In the genomic region with DNA sequence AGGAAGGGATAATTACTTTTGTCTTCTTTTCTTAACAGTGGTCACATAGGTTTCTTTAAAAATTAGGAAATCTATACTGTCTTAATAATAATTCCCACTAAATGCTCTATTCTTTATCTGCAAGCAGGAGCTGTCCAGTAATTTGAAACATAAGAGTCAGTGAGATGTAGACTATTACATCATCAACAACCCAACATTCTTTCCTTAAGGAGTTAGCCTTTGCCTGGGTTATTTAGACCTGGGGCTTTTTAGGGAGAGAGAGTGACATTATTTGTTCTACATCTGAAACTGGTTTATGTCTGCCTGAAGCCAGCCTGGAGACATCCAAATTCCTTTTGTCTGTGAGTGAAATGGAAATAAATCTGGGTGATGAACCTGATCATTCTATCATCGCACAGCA, we compare ENCODE assay signal across 24 cellular contexts.
A peak's percentile ranks its signal among the peaks of the same experiment; 100 is the strongest.
DNase-seq lines count a peak whose midpoint lies in the region; ATAC-seq, FAIRE-seq and TF ChIP-seq lines count a peak whose summit lies in the region.
"Had no signal": no experiment of that assay in that cellular context is flagged by ENCODE, and none has a peak within 500 bp of the region (broad histone marks: within the 10 kb centered on the region; RNA-seq: fewer than 3 reads in every experiment).

No MANE protein-coding gene starts in this region.

- CTCF ChIA-PET in HepG2 (lab: Yijun Ruan, JAX; ENCODE audit: low intra/inter-chr PET ratio, low total read pairs): no interaction called here

- DNase-seq in HepG2 (ENCODE audit: low spot score) (no peak), right lobe of liver (no peak), adipocyte (ENCODE audit: low read depth) (peak; percentile 56), fibroblast of peridontal ligament (ENCODE audit: extremely low read depth) (peak; percentile 8), right cardiac atrium (no peak), iPS-NIHi7 (ENCODE audit: extremely low spot score) (no peak), NCI-H446 treated with DMSO at 0.1 percent for 48 hours (lab: John Stamatoyannopoulos, UW) (no peak)
- DNase-seq: 8988T, DMS53, GF-D8, NCI-H1092 treated with DMSO at 0.1 percent for 48 hours, NCI-H1436 treated with DMSO at 0.1 percent for 48 hours, NCI-H1930, NCI-H226, NCI-H524, NCI-H774, Peyer's patch, SJCRH30, SW 1271 had no signal

- TF ChIP-seq POLR2A in HepG2 (IDR thresholded peaks at IDR 0.05; ENCODE audit: insufficient read depth in 1 of 2, low read depth in 2 of 2, low read length in 2 of 2): no peak
- no peak for TF ChIP-seq POLR2A in right lobe of liver (IDR thresholded peaks at IDR 0.05)

- no peaks in the 10 kb centered on the region for H3K27me3 ChIP-seq in HepG2 (ENCODE audit: control insufficient read depth in 1 of 2, insufficient read depth in 2 of 2, low read length in 2 of 2)
- H3K27me3 ChIP-seq in right lobe of liver: no peaks in the 10 kb centered on the region
- no peaks in the 10 kb centered on the region for H3K27me3 ChIP-seq in adipocyte (replicated peaks; ENCODE audit: control insufficient read depth, insufficient read depth, low read length)
- H3K27me3 ChIP-seq in right cardiac atrium (ENCODE audit: control insufficient read depth, insufficient read depth): no peaks in the 10 kb centered on the region
- H3K27me3 ChIP-seq: Peyer's patch, SJCRH30 had no signal

- H3K9me3 ChIP-seq in HepG2 (ENCODE audit: low read length): no peaks in the 10 kb centered on the region
- H3K9me3 ChIP-seq in right lobe of liver: no peaks in the 10 kb centered on the region
- H3K9me3 ChIP-seq in adipocyte (ENCODE audit: control insufficient read depth, low read length): no peaks in the 10 kb centered on the region
- no peaks in the 10 kb centered on the region for H3K9me3 ChIP-seq in right cardiac atrium (ENCODE audit: control insufficient read depth, low read length)
- H3K9me3 ChIP-seq: Peyer's patch, SJCRH30 had no signal

- no peak overlapping the region for H3K9ac ChIP-seq in HepG2 (ENCODE audit: insufficient read depth, low read depth, low read length)
- H3K9ac ChIP-seq in adipocyte (ENCODE audit: low read length): no peak overlapping the region
- H3K9ac ChIP-seq: KMS-11 had no signal

- no peak for TF ChIP-seq CTCF in HepG2 (CRISPR knock-in tag; IDR thresholded peaks at IDR 0.05)
- TF ChIP-seq CTCF in right lobe of liver (IDR thresholded peaks at IDR 0.05): no peak

- H3K4me1 ChIP-seq in HepG2 (ENCODE audit: insufficient read depth, low read length): no peaks in the 10 kb centered on the region
- H3K4me1 ChIP-seq in right lobe of liver: no peaks in the 10 kb centered on the region
- H3K4me1 ChIP-seq in adipocyte (ENCODE audit: control insufficient read depth, insufficient read depth, low read length): no peaks in the 10 kb centered on the region
- H3K4me1 ChIP-seq in right cardiac atrium (ENCODE audit: control insufficient read depth, insufficient read depth, low read length): no peaks in the 10 kb centered on the region
- H3K4me1 ChIP-seq: Peyer's patch, SJCRH30 had no signal

- no peak overlapping the region for H3K4me2 ChIP-seq in HepG2 (ENCODE audit: low read depth, low read length)
- H3K4me2 ChIP-seq: KMS-11 had no signal

- in situ Hi-C loops in HepG2 (cut with HindIII; ENCODE audit: extremely low pct_ligation_motif_present, low pct_unique_long_range_greater_than_20kb): no loop called here

- H3K4me3 ChIP-seq in HepG2 (replicated peaks in 1 of 3; ENCODE audit: insufficient read depth in 1 of 3, low read depth in 2 of 3, low read length in 3 of 3) (no peak overlapping the region), right lobe of liver (no peak overlapping the region), adipocyte (ENCODE audit: low read length) (no peak overlapping the region), right cardiac atrium (ENCODE audit: low read length) (no peak overlapping the region)
- H3K4me3 ChIP-seq: Peyer's patch, SJCRH30 had no signal

- ATAC-seq in HepG2 (no peak), right lobe of liver (no peak), right cardiac atrium (no peak), HG03280 (IDR thresholded peaks at IDR 0.05; ENCODE audit: unreplicated experiment) (no peak)
- ATAC-seq: HCT116 had no signal

- intact Hi-C loops in HepG2 (cut with micrococcal nuclease; ENCODE audit: unreplicated experiment) (no loop called here), right lobe of liver (cut with DNase I) (no loop called here), right cardiac atrium (cut with DNase I) (no loop called here)

- FAIRE-seq in HepG2 (lab: Jason Lieb, UNC): no peak
- FAIRE-seq: GM19239, H1 had no signal

- no TSS peak for BruUV-seq in HepG2 (replicated peaks; lab: Mats Ljungman, UMichigan)

- no peak for TF ChIP-seq EP300 in HepG2 (IDR thresholded peaks at IDR 0.05; ENCODE audit: low read depth in 2 of 2, low read length in 2 of 2)
- no peak for TF ChIP-seq EP300 in HepG2 (CRISPR knock-in tag; IDR thresholded peaks at IDR 0.05; ENCODE audit: borderline replicate concordance)

- H4K20me1 ChIP-seq in HepG2 (ENCODE audit: insufficient read depth, low read length): no peaks in the 10 kb centered on the region

- POLR2A ChIA-PET in HepG2 (lab: Yijun Ruan, JAX): no interaction called here

- no peak overlapping the region for H2AFZ ChIP-seq in HepG2 (ENCODE audit: low read length)

- 0% methylated on average over 1 of the region's 1 CpG for WGBS in HepG2 (ENCODE audit: low lambda C conversion rate)
- WGBS in right lobe of liver (ENCODE audit: insufficient coverage, low coverage, low lambda C conversion rate, missing lambda C conversion rate): 82% methylated on average over 1 of the region's 1 CpG
- 70% methylated on average over 1 of the region's 1 CpG for WGBS in right cardiac atrium

- H3K79me2 ChIP-seq in HepG2 (ENCODE audit: insufficient read depth, low read length): no peaks in the 10 kb centered on the region

- no peak overlapping the region for H3K27ac ChIP-seq in HepG2 (ENCODE audit: extremely low read length, insufficient read depth, low read length)
- H3K27ac ChIP-seq in right lobe of liver: no peak overlapping the region
- H3K27ac ChIP-seq in right cardiac atrium (ENCODE audit: low read length): no peak overlapping the region
- H3K27ac ChIP-seq: KMS-11, Peyer's patch, SJCRH30 had no signal

- no peak for TF ChIP-seq RAD21 in HepG2 (CRISPR knock-in tag; IDR thresholded peaks at IDR 0.05)

- H3K36me3 ChIP-seq in HepG2 (replicated peaks in 1 of 2; ENCODE audit: control insufficient read depth in 1 of 2, insufficient read depth in 2 of 2, low read length in 2 of 2) (no peaks in the 10 kb centered on the region), right lobe of liver (no peaks in the 10 kb centered on the region), adipocyte (ENCODE audit: control insufficient read depth, insufficient read depth, low read length, severe bottlenecking) (no peaks in the 10 kb centered on the region)
- H3K36me3 ChIP-seq: Peyer's patch, SJCRH30 had no signal

TF ChIP-seq in HepG2, 621 proteins besides CTCF, POLR2A, EP300 and RAD21:
- TF ChIP-seq SAP130 (CRISPR knock-in tag; IDR thresholded peaks at IDR 0.05; ENCODE audit: low read depth): no peak
- TF ChIP-seq ATF7 (IDR thresholded peaks at IDR 0.05): 0 out of 2 replicates have a peak, but pooled peaks have one; percentile 7
- TF ChIP-seq ATF7 (CRISPR knock-in tag; IDR thresholded peaks at IDR 0.05): no peak

Comparison
In these comparisons a context has a peak if more than half of its experiments do, and no peak if none do; other contexts are left out.
1. DNase-seq: peak in adipocyte (single experiment) and fibroblast of peridontal ligament (single experiment); none in HepG2 (single experiment), right lobe of liver (0 of 3), right cardiac atrium (0 of 3), iPS-NIHi7 (single experiment) and NCI-H446 treated with DMSO at 0.1 percent for 48 hours (single experiment).